ENCODE assay signal across 15 cellular contexts in the genomic region with DNA sequence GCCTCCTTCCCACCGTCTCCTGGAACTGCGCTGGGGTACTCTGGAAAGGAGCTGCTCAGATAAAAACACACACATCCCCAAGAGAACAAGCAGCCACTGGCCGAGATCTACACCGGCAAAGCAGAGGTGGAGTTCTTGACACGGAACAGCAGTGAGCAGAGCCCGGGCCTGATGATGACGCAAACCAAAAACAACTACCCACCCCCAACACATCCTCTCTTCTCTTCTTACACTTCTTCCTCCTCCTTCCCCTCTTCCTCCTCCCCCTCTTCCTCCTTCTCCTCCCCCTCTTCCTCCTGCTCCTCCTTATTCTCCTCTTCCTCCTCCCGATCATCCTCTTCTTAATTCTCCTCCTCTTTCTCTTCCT. TPM values are rescaled to one million over a fixed set of nuclear protein-coding genes. Genes with fewer than 3 reads are reported as not detected.
A peak's percentile ranks its signal among the peaks of the same experiment; 100 is the strongest.
DNase-seq lines count a peak whose midpoint lies in the region; TF ChIP-seq lines count a peak whose summit lies in the region.
"Had no signal": no experiment of that assay in that cellular context is flagged by ENCODE, and none has a peak within 500 bp of the region (broad histone marks: within the 10 kb centered on the region; RNA-seq: fewer than 3 reads in every experiment).

No MANE protein-coding gene starts in this region.

- no peaks in the 10 kb centered on the region for H3K27me3 ChIP-seq in SJCRH30
- H3K27me3 ChIP-seq in A673 (replicated peaks; ENCODE audit: insufficient read depth, low read depth, low read length, poor library complexity), result no peaks in the 10 kb centered on the region

- H3K9me3 Mint-ChIP-seq in CD14-positive monocyte, result peaks cover 0 to 7% (median 0%) of the 10 kb centered on the region in 7 donors
- H3K9me3 Mint-ChIP-seq: CD8-positive, alpha-beta memory T cell had no signal

- H3K36me3 ChIP-seq in SJCRH30 (no peaks in the 10 kb centered on the region), A673 (ENCODE audit: insufficient read depth, low read length, poor library complexity, severe bottlenecking) (no peaks in the 10 kb centered on the region)
- H3K36me3 ChIP-seq: heart right ventricle had no signal

- CTCF ChIA-PET in A673 (lab: Charles Lee), result no interaction called here

- H3K4me1 ChIP-seq in SJCRH30, result no peaks in the 10 kb centered on the region
- no peaks in the 10 kb centered on the region for H3K4me1 ChIP-seq in A673 (ENCODE audit: insufficient read depth, low read length, poor library complexity, severe bottlenecking)
- H3K4me1 ChIP-seq: heart right ventricle had no signal

- peak overlapping the region; percentile 78 to 96 (median 86) for H3K27ac Mint-ChIP-seq in CD14-positive monocyte

- H3K4me1 Mint-ChIP-seq in CD14-positive monocyte, result peaks cover 48% of the 10 kb centered on the region

- intact Hi-C loops in CD14-positive monocyte (cut with micrococcal nuclease), result no loop called here
- intact Hi-C loops in A673 (cut with micrococcal nuclease; ENCODE audit: unreplicated experiment), result no loop called here

- POLR2A ChIA-PET in A673 (lab: Charles Lee; ENCODE audit: low non-redundant PET), result no interaction called here

- no peaks in the 10 kb centered on the region for H3K9me3 ChIP-seq in SJCRH30 (replicated peaks)
- no peaks in the 10 kb centered on the region for H3K9me3 ChIP-seq in A673 (ENCODE audit: low read depth, low read length, poor library complexity, severe bottlenecking)
- H3K9me3 ChIP-seq: heart right ventricle had no signal

- no peak overlapping the region for H3K4me3 ChIP-seq in SJCRH30
- no peak overlapping the region for H3K4me3 ChIP-seq in A673 (ENCODE audit: low read depth, low read length, poor library complexity, severe bottlenecking)
- H3K4me3 ChIP-seq: heart right ventricle had no signal

- peak overlapping the region; percentile 70 to 91 for H3K4me3 Mint-ChIP-seq in CD14-positive monocyte

- BruUV-seq in A673 (replicated peaks; lab: Mats Ljungman, UMichigan), result no TSS peak

- no peaks in the 10 kb centered on the region for H3K36me3 Mint-ChIP-seq in CD14-positive monocyte
- H3K36me3 Mint-ChIP-seq: CD8-positive, alpha-beta memory T cell had no signal

- DNase-seq in CD14-positive monocyte (ENCODE audit: low spot score) (no peak), GM13976 (ENCODE audit: low spot score) (peak; percentile 61), SKM-1 treated with dmso at 0.1 percent for 144 hours (lab: John Stamatoyannopoulos, UW; ENCODE audit: unreplicated experiment) (peak; percentile 44), germinal center (ENCODE audit: low spot score) (peak; percentile 14), SJCRH30 (no peak), NCI-H69 (lab: John Stamatoyannopoulos, UW) (no peak), A673 (ENCODE audit: low spot score) (no peak)
- DNase-seq in NK-92 treated with Interleukin-12 subunit alpha and Interleukin-12 subunit beta, amount 100 ng/mL, for 24 hours (lab: John Stamatoyannopoulos, UW), result no peak
- DNase-seq: CD8-positive, alpha-beta memory T cell; heart right ventricle; NCI-H510A; occipital lobe; stimulated activated naive CD8-positive, alpha-beta T cell treated with anti-CD3 and anti-CD28 coated beads, Interleukin-15, Interleukin-2, amounts not matched to agents 100 U/mL and 50 U/mL, for 24 hours had no signal

- peaks cover 0 to 6% (median 2%) of the 10 kb centered on the region in 3 donors for H3K27me3 Mint-ChIP-seq in CD14-positive monocyte (ENCODE audit: low read depth in 3 of 3)
- H3K27me3 Mint-ChIP-seq: CD8-positive, alpha-beta memory T cell had no signal

- H3K27ac ChIP-seq in SJCRH30 (no peak overlapping the region), A673 (ENCODE audit: low read depth, low read length, poor library complexity, severe bottlenecking) (no peak overlapping the region)

- in situ Hi-C loops in GM13976 (cut with MboI; ENCODE audit: low sequenced_read_pairs, unreplicated experiment), result no loop called here

- TF ChIP-seq CTCF in CD14-positive monocyte (IDR thresholded peaks at IDR 0.05) (no peak), GM13976 (IDR thresholded peaks at IDR 0.05; ENCODE audit: borderline replicate concordance, control extremely low read depth, extremely low read depth, insufficient read depth, missing control alignments) (no peak), A673 (conservative IDR thresholded peaks at IDR 0.05; ENCODE audit: low read depth, low read length) (no peak)

RNA-seq across cellular contexts. Expression of a gene that starts 4.6 kb away (rescaled TPM):
- polyA plus RNA-seq in CD14-positive monocyte, result under 1 TPM in 1 of 2 donors, not detected in 1; 0.06 TPM
- not detected in 2 replicates for total RNA-seq in SJCRH30 (2014; rRNA removed; shearing (Covaris generic))
- total RNA-seq in A673 (2021), result not detected in 2 replicates
- total RNA-seq: CD8-positive, alpha-beta memory T cell; heart right ventricle; lower leg skin; SK-MEL-5 had no signal
- polyA plus RNA-seq: CD8-positive, alpha-beta memory T cell; heart right ventricle had no signal

Comparison
In these comparisons a context has a peak if more than half of its experiments do, and no peak if none do; other contexts are left out.
1. DNase-seq: peak in GM13976 (single experiment), SKM-1 treated with dmso at 0.1 percent for 144 hours (single experiment) and germinal center (single experiment); none in CD14-positive monocyte (single experiment), SJCRH30 (0 of 2), NCI-H69 (single experiment), NK-92 treated with Interleukin-12 subunit alpha and Interleukin-12 subunit beta, amount 100 ng/mL, for 24 hours (single experiment) and A673 (single experiment).